8 cellular contexts compared by ENCODE assay signal in the genomic region with DNA sequence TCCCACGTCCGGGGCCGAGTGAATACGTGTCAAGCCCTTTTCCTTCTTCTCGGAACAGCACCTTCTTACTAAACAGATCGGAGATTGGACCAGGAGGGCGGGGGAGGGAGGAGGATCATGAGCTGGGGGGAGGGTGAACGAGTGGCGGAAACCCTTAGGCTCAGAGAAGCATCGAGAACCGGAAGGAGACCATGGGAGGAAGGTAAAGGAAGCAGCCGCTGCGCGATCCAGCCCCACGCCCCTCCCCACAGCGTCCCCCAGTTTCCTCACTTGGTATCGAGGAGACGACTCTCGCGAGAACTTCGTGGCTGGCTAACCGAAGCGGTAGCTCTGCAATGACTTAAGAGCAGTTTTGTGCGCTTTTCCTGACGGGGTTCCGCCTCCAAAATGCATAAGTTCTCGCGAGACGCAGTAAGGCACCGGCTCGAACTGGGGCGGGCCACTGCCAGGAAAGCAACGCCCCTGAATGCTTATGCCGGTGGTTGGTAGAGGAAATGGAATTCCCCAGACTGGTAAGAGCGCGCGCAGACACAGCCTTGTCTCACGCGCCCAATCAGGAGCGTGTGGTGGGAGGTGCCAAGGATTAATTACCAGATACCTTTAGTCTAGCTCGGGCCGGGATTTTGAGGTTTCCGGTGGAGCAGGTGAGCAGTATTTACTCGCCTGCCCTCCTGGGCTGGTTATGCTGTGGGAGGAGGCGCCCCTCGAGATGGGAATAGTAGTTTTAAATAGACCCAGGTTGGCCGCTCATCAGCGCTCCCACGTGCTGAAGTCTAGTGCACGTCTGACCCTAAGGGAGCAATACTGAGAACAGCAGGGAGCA. TPM values are rescaled to one million over a fixed set of nuclear protein-coding genes. Genes with fewer than 3 reads are reported as not detected.
DNase-seq lines count a peak whose midpoint lies in the region; ATAC-seq and TF ChIP-seq lines count a peak whose summit lies in the region.

No MANE protein-coding gene starts in this region.

- H3K9me3 ChIP-seq in BLaER1 treated with 17β-estradiol and CSF1 and Interleukin-3, amounts not matched to agents 10 nM and 100 nM (replicated peaks in 1 of 11) = no peaks in the 10 kb centered on the region; a peak in 1 of 22 replicates
- no peaks in the 10 kb centered on the region for H3K9me3 ChIP-seq in colonic mucosa

- peak overlapping the region; percentile 74 to 100 (median 95) for H3K4me3 ChIP-seq in BLaER1 treated with 17β-estradiol and CSF1 and Interleukin-3, amounts not matched to agents 10 nM and 100 nM
- H3K4me3 ChIP-seq in colonic mucosa = peak overlapping the region; percentile 82

- intact Hi-C loops in colonic mucosa (cut with DNase I) = loop anchor here (5.0 to 10.0 kb wide), 2 partner anchors 39 to 393 kb away; partner anchors contain the start of gene CISD2

- ATAC-seq in GM19324 (IDR thresholded peaks at IDR 0.05; ENCODE audit: low FRiP score, unreplicated experiment) (peak; percentile 91), HG03457 (IDR thresholded peaks at IDR 0.05; ENCODE audit: unreplicated experiment) (peak; percentile 80)

- peaks cover 5 to 36% (median 33%) of the 10 kb centered on the region in 11 experiments; a peak in 20 of 22 replicates for H3K36me3 ChIP-seq in BLaER1 treated with 17β-estradiol and CSF1 and Interleukin-3, amounts not matched to agents 10 nM and 100 nM
- no peaks in the 10 kb centered on the region for H3K36me3 ChIP-seq in colonic mucosa

- H3K4me2 ChIP-seq in BLaER1 treated with 17β-estradiol and CSF1 and Interleukin-3, amounts not matched to agents 10 nM and 100 nM = peak overlapping the region; percentile 81 to 91 (median 89)

- DNase-seq in NCI-H524 (lab: John Stamatoyannopoulos, UW) = peak; percentile 95 to 97
- DNase-seq in activated CD4-positive, alpha-beta T cell treated with anti-CD3 and anti-CD28 coated beads for 4 hours = peak; percentile 99 to 100
- DNase-seq in colonic mucosa = peak; percentile 99
- peak; percentile 100 for DNase-seq in kidney tubule cell (ENCODE audit: low spot score)
- peak; percentile 91 to 98 for DNase-seq in stimulated activated CD4-positive, alpha-beta T cell treated with anti-CD3 and anti-CD28 coated beads, Interleukin-1b, Interleukin-23, amount 100 ng/mL, for 1 hour (ENCODE audit: low read depth in 2 of 2)

- H3K27ac ChIP-seq in BLaER1 treated with 17β-estradiol and CSF1 and Interleukin-3, amounts not matched to agents 10 nM and 100 nM = peak overlapping the region; percentile 98 to 100 (median 100)
- H3K27ac ChIP-seq in colonic mucosa = peak overlapping the region; percentile 100

- peak overlapping the region; percentile 97 to 100 (median 100) for H3K9ac ChIP-seq in BLaER1 treated with 17β-estradiol and CSF1 and Interleukin-3, amounts not matched to agents 10 nM and 100 nM
- H3K9ac ChIP-seq in colonic mucosa (ENCODE audit: low read depth in 2 of 2, low read length in 2 of 2) = peak overlapping the region; percentile 87 to 99

- H3K4me1 ChIP-seq in BLaER1 treated with 17β-estradiol and CSF1 and Interleukin-3, amounts not matched to agents 10 nM and 100 nM = peaks cover 21 to 40% (median 33%) of the 10 kb centered on the region in 10 experiments
- peaks cover 5% of the 10 kb centered on the region for H3K4me1 ChIP-seq in colonic mucosa

- H4K20me1 ChIP-seq in BLaER1 treated with 17β-estradiol and CSF1 and Interleukin-3, amounts not matched to agents 10 nM and 100 nM = peaks cover 22 to 39% (median 38%) of the 10 kb centered on the region in 11 experiments

- TF ChIP-seq CTCF in colonic mucosa (IDR thresholded peaks at IDR 0.05) = no peak

- H3K27me3 ChIP-seq in BLaER1 treated with 17β-estradiol and CSF1 and Interleukin-3, amounts not matched to agents 10 nM and 100 nM = no peaks in the 10 kb centered on the region
- H3K27me3 ChIP-seq in colonic mucosa = no peaks in the 10 kb centered on the region

RNA-seq across cellular contexts. Expression of gene UBE2D3, which starts 0.5 kb away (rescaled TPM):
- total RNA-seq in colonic mucosa = 100 to 1,000 TPM; 290 to 346 TPM

RNA-seq across cellular contexts. Expression of gene CISD2, which starts 40.9 kb away (rescaled TPM):
- 10 to 100 TPM; 30.7 to 41.5 TPM for total RNA-seq in colonic mucosa

Comparison
In these comparisons a context has a peak if more than half of its experiments do, and no peak if none do; other contexts are left out.
1. Peak in every context shown above with its lines: DNase-seq, ATAC-seq, H3K4me3 ChIP-seq and H3K27ac ChIP-seq.